In genomic region chr1:7230896-7231210, GRCh38 we compare ENCODE assay signal across 23 cellular contexts.
DNase-seq lines count a peak whose midpoint lies in the region; ATAC-seq, FAIRE-seq and TF ChIP-seq lines count a peak whose summit lies in the region.
"Had no signal": no experiment of that assay in that cellular context is flagged by ENCODE, and none has a peak within 500 bp of the region (broad histone marks: within the 10 kb centered on the region; RNA-seq: fewer than 3 reads in every experiment).

No MANE protein-coding gene starts in this region.

- CTCF ChIA-PET in IMR-90 (lab: Yijun Ruan, JAX) = no interaction called here

- dilution Hi-C loops in IMR-90 (cut with HindIII; ENCODE audit: low sequenced_read_pairs, unreplicated experiment) = no loop called here

- no peak overlapping the region for H2BK120ac ChIP-seq in IMR-90 (ENCODE audit: low read depth, low read length)

- 0 out of 2 replicates have a peak overlapping the region, but pooled peaks have one; percentile 43 for H3K4ac ChIP-seq in IMR-90 (ENCODE audit: low read depth, low read length)

- WGBS in IMR-90 (ENCODE audit: extremely low coverage in 2 of 2, insufficient read length in 1 of 2), 2 experiments = 81% methylated on average over 4 of the region's 6 CpGs; no CpG with 5 or more reads in 1 of the 2 experiments
- 78 to 89% (median 85%) methylated on average over 5 to 6 of the region's 6 CpGs for WGBS in spleen, 5 donors

- no peak overlapping the region for H3K4me2 ChIP-seq in IMR-90 (ENCODE audit: low read depth, low read length)
- H3K4me2 ChIP-seq: A549 had no signal

- no peak for FAIRE-seq in kidney (lab: Jason Lieb, UNC)
- FAIRE-seq: A549, GM12878, HepG2 had no signal

- H2BK5ac ChIP-seq in IMR-90 (ENCODE audit: low read depth, low read length, poor library complexity, severe bottlenecking) = no peak overlapping the region

- H3K9ac ChIP-seq in IMR-90 (ENCODE audit: low read depth, low read length) = no peak overlapping the region
- H3K9ac ChIP-seq in kidney (ENCODE audit: low read length in 2 of 2) = no peak overlapping the region

- H4K91ac ChIP-seq in IMR-90 (ENCODE audit: insufficient read depth, low read depth, low read length) = no peak overlapping the region

- H2BK20ac ChIP-seq in IMR-90 (ENCODE audit: low read depth, low read length) = no peak overlapping the region

- POLR2A ChIA-PET in IMR-90 (lab: Charles Lee; ENCODE audit: unreplicated experiment) = no interaction called here

- BruUV-seq in IMR-90 (replicated peaks; lab: Mats Ljungman, UMichigan) = no TSS peak

- H3K36me3 ChIP-seq in IMR-90 (ENCODE audit: control insufficient read depth, insufficient read depth, low read length) (no peaks in the 10 kb centered on the region), kidney (ENCODE audit: control insufficient read depth in 1 of 2, insufficient read depth in 2 of 2, low read length in 2 of 2) (no peaks in the 10 kb centered on the region), spleen (no peaks in the 10 kb centered on the region)

- H3K14ac ChIP-seq in IMR-90 (replicated peaks; ENCODE audit: low read depth, low read length) = no peak overlapping the region

- H2AK9ac ChIP-seq in IMR-90 (replicated peaks; ENCODE audit: low read depth, low read length, poor library complexity) = peak overlapping the region; percentile 53

- H4K5ac ChIP-seq in IMR-90 (ENCODE audit: low read depth, low read length) = no peak overlapping the region

- no peak overlapping the region for H4K8ac ChIP-seq in IMR-90 (ENCODE audit: low read depth in 2 of 2, low read length in 2 of 2)

- TF ChIP-seq CTCF in IMR-90 (conservative IDR thresholded peaks at IDR 0.05; ENCODE audit: low read depth, low read length) = no peak
- no peak for TF ChIP-seq CTCF in kidney (IDR thresholded peaks at IDR 0.05; ENCODE audit: borderline replicate concordance, extremely low read depth, insufficient read depth)
- TF ChIP-seq CTCF in spleen (IDR thresholded peaks at IDR 0.05 in 8 of 11, conservative IDR thresholded peaks at IDR 0.05 in 3 of 11) = no peak

- no peaks in the 10 kb centered on the region for H4K20me1 ChIP-seq in IMR-90 (ENCODE audit: insufficient read depth, low read length)

- H3K9me3 ChIP-seq in IMR-90 (ENCODE audit: control insufficient read depth, insufficient read depth, low read length) (no peaks in the 10 kb centered on the region), kidney (ENCODE audit: control insufficient read depth in 1 of 2, low read length in 2 of 2) (no peaks in the 10 kb centered on the region), spleen (no peaks in the 10 kb centered on the region)
- H3K9me3 ChIP-seq: A549 had no signal

- no peak for ATAC-seq in IMR-90 (ENCODE audit: low read depth)
- ATAC-seq: A549, GM12878, HCT116, HepG2 had no signal

- peak overlapping the region; percentile 40 for H2AFZ ChIP-seq in IMR-90 (replicated peaks; ENCODE audit: low read length, poor library complexity)

- TF ChIP-seq RAD21 in IMR-90 (IDR thresholded peaks at IDR 0.05; ENCODE audit: low read length) = no peak

- H3K23ac ChIP-seq in IMR-90 (ENCODE audit: low read depth, low read length) = no peak overlapping the region

- peak overlapping the region; percentile 65 for H2AK5ac ChIP-seq in IMR-90 (ENCODE audit: low read depth, low read length)

- H3K4me3 ChIP-seq in IMR-90 (ENCODE audit: insufficient read depth, low read depth, low read length) (no peak overlapping the region), kidney (ENCODE audit: low read length in 2 of 2) (no peak overlapping the region), spleen (no peak overlapping the region)
- H3K4me3 ChIP-seq: A549, GM12878 had no signal

- TF ChIP-seq POLR2A in IMR-90 (IDR thresholded peaks at IDR 0.05; ENCODE audit: low read depth, low read length) = no peak
- TF ChIP-seq POLR2A in spleen (IDR thresholded peaks at IDR 0.05) = no peak

- H3K27ac ChIP-seq in IMR-90 (ENCODE audit: insufficient read depth, low read length) (no peak overlapping the region; the same call in 1 of the 2 replicates), kidney (ENCODE audit: low read depth in 2 of 2, low read length in 2 of 2) (no peak overlapping the region), spleen (no peak overlapping the region)
- H3K27ac ChIP-seq: 22Rv1 had no signal

- peaks cover 3% of the 10 kb centered on the region for H3K4me1 ChIP-seq in IMR-90 (ENCODE audit: control insufficient read depth, insufficient read depth, low read length)
- no peaks in the 10 kb centered on the region for H3K4me1 ChIP-seq in kidney (ENCODE audit: control insufficient read depth in 1 of 2, insufficient read depth in 1 of 2, low read depth in 1 of 2, low read length in 2 of 2)
- no peaks in the 10 kb centered on the region for H3K4me1 ChIP-seq in spleen

- H3K9me1 ChIP-seq in IMR-90 (ENCODE audit: insufficient read depth, low read length) = no peaks in the 10 kb centered on the region

- intact Hi-C loops in IMR-90 (cut with micrococcal nuclease) (no loop called here), kidney (cut with DNase I) (no loop called here), spleen (cut with DNase I; ENCODE audit: low total_unique reads) (no loop called here)

- no peak overlapping the region for H3K18ac ChIP-seq in IMR-90 (ENCODE audit: low read depth, low read length)

- no peak overlapping the region for H3K56ac ChIP-seq in IMR-90 (ENCODE audit: extremely low read depth, insufficient read depth, low read length)

- DNase-seq in NCI-H82 (lab: John Stamatoyannopoulos, UW) (peak; percentile 28), NCI-H82 treated with DMSO at 0.1 percent for 48 hours (lab: John Stamatoyannopoulos, UW; ENCODE audit: unreplicated experiment) (no peak), IMR-90 (no peak), kidney (peak; percentile 56), spleen (peak; percentile 48), NCI-H1092 treated with DMSO at 0.1 percent for 48 hours (lab: John Stamatoyannopoulos, UW) (no peak), T1000 (lab: John Stamatoyannopoulos, UW) (no peak)
- DNase-seq: AML-193; CD4-positive, CD25-positive, alpha-beta regulatory T cell; CD8-positive, alpha-beta memory T cell; COR-L47; DMS 273 treated with DMSO at 0.1 percent for 48 hours; DMS53; DND-41; EL; GOT3; H7; HFFc6 had no signal

- in situ Hi-C loops in IMR-90 (cut with MboI; ENCODE audit: low sequenced_read_pairs) = no loop called here

- H3K79me1 ChIP-seq in IMR-90 (ENCODE audit: low read depth in 1 of 2, low read length in 2 of 2) = no peaks in the 10 kb centered on the region

- no peaks in the 10 kb centered on the region for H3K27me3 ChIP-seq in IMR-90 (ENCODE audit: control insufficient read depth, insufficient read depth, low read length)
- peaks cover 0 to 12% (median 0%) of the 10 kb centered on the region in 7 donors for H3K27me3 ChIP-seq in spleen (replicated peaks in 1 of 7)

- H2BK15ac ChIP-seq in IMR-90 (ENCODE audit: low read depth, low read length) = no peak overlapping the region

TF ChIP-seq in IMR-90, 13 proteins besides CTCF, POLR2A, EP300 and RAD21:
- TF ChIP-seq RFX5 (IDR thresholded peaks at IDR 0.05; ENCODE audit: low read depth, low read length) (no peak), ELK1 (IDR thresholded peaks at IDR 0.05; ENCODE audit: borderline replicate concordance, low read depth, low read length) (no peak)

Comparison
In these comparisons a context has a peak if more than half of its experiments do, and no peak if none do; other contexts are left out.
1. DNase-seq: peak in NCI-H82 (single experiment), kidney (single experiment) and spleen (single experiment); none in NCI-H82 treated with DMSO at 0.1 percent for 48 hours (single experiment), IMR-90 (single experiment), NCI-H1092 treated with DMSO at 0.1 percent for 48 hours (single experiment) and T1000 (single experiment).